Comparison of ENCODE assay signal across 1 cellular context in the genomic region with DNA sequence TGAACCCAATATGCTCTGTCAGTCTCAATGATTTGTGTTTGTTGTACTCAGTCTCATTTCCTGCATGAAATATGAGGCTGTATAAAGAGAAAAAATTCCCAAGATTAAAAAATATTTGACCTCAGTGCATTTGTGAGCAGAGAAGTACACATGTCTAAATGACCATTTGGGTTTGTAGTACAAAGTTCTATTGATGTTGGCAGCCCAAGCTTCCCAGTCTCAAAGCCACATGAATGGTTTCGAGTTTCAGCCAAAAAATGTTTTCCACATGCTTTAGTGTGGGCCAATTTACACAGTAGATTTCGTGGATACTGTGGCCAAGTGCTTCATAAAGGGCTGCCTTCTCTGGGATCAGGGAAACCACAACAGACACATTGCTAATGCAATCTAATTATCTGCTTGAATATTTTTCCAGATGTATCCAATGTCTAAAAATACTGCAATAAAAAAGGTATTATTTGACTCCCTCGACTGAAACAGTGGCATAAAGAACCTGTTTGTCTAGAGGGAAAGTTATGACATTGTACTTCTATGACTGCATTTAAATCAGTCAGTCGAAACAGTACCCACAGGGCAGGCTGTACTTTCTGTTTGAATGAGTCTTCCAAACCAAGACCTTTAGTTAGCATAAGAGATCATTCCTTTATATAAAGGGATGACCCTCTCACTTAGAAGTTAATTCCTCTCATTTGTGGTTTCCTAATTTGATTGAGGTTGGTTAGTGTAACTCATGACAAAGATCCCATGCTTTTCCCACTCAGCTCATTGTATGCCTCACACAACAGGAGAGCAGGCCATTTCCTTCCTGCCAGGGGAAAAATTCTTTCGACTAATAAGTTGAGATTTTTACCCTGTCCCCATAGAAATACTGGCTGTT.
TF ChIP-seq lines count a peak whose summit lies in the region.

No MANE protein-coding gene starts in this region.

TF ChIP-seq in Ishikawa, 13 proteins besides CTCF, POLR2A, EP300 and RAD21 (continued from another document):
- TF ChIP-seq, protein P1, sequence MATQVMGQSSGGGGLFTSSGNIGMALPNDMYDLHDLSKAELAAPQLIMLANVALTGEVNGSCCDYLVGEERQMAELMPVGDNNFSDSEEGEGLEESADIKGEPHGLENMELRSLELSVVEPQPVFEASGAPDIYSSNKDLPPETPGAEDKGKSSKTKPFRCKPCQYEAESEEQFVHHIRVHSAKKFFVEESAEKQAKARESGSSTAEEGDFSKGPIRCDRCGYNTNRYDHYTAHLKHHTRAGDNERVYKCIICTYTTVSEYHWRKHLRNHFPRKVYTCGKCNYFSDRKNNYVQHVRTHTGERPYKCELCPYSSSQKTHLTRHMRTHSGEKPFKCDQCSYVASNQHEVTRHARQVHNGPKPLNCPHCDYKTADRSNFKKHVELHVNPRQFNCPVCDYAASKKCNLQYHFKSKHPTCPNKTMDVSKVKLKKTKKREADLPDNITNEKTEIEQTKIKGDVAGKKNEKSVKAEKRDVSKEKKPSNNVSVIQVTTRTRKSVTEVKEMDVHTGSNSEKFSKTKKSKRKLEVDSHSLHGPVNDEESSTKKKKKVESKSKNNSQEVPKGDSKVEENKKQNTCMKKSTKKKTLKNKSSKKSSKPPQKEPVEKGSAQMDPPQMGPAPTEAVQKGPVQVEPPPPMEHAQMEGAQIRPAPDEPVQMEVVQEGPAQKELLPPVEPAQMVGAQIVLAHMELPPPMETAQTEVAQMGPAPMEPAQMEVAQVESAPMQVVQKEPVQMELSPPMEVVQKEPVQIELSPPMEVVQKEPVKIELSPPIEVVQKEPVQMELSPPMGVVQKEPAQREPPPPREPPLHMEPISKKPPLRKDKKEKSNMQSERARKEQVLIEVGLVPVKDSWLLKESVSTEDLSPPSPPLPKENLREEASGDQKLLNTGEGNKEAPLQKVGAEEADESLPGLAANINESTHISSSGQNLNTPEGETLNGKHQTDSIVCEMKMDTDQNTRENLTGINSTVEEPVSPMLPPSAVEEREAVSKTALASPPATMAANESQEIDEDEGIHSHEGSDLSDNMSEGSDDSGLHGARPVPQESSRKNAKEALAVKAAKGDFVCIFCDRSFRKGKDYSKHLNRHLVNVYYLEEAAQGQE (IDR thresholded peaks at IDR 0.05; ENCODE audit: low read depth) = no peak
- no peak for TF ChIP-seq ZBTB7A (IDR thresholded peaks at IDR 0.05; ENCODE audit: low read depth)
- TF ChIP-seq CEBPB (IDR thresholded peaks at IDR 0.05) = no peak
TF ChIP-seq in Ishikawa: peak in this region for 3.
